ENCODE assay signal across 1 cellular context in genomic region chr3:161316006-161316689, GRCh38.
TF ChIP-seq lines count a peak whose summit lies in the region.

No MANE protein-coding gene starts in this region.

TF ChIP-seq in endothelial cell of umbilical vein, 7 proteins besides CTCF, POLR2A, EP300 and RAD21:
- TF ChIP-seq MAX (IDR thresholded peaks at IDR 0.05; ENCODE audit: insufficient read depth, insufficient read length) (no peak), MYC (IDR thresholded peaks at IDR 0.05; ENCODE audit: low read depth, low read length) (no peak), POLR2AphosphoS5 (IDR thresholded peaks at IDR 0.05; ENCODE audit: insufficient read depth, low read depth, low read length) (peak; percentile 68), GATA2 (IDR thresholded peaks at IDR 0.05; ENCODE audit: insufficient read depth, insufficient read length, low read depth, low read length) (peak; percentile 100), EZH2 (IDR thresholded peaks at IDR 0.05; ENCODE audit: borderline replicate concordance, low read depth, low read length, severe bottlenecking) (no peak), FOS (IDR thresholded peaks at IDR 0.05; ENCODE audit: borderline replicate concordance, insufficient read depth, low read length) (peak; percentile 93), JUN (IDR thresholded peaks at IDR 0.05; ENCODE audit: borderline replicate concordance, insufficient read depth, insufficient read length, low read depth) (peak; percentile 92)
TF ChIP-seq in endothelial cell of umbilical vein: peak in this region for 4.
